30 cellular contexts compared by ENCODE assay signal in the genomic region with DNA sequence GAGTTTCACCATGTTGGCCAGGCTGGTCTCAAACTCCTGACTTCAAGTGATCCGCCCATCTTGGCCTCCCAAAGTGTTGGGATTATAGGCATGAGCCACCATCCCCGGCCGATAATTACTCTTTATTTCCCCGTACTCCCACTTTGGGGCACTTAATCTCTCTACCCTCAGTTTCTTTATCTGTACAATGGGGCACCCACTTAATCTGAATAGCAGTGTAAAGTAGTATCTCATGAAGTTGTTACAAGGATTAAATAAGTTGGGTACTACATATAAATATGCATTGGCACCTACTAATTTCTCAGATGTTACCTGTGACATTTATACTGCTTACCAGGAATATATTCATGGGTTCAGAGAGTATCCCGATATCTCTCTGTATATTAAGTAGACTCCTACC.
"Had no signal": no experiment of that assay in that cellular context is flagged by ENCODE, and none has a peak within 500 bp of the region (broad histone marks: within the 10 kb centered on the region; RNA-seq: fewer than 3 reads in every experiment).

No MANE protein-coding gene starts in this region.

- H2AFZ ChIP-seq: neural progenitor cell, parathyroid adenoma had no signal

- H3K27ac Mint-ChIP-seq: natural killer cell; nephron; neural progenitor cell; progenitor cell of endocrine pancreas; stimulated activated effector memory CD8-positive, alpha-beta T cell treated with anti-CD3 and anti-CD28 coated beads, Interleukin-12 subunit alpha, Interleukin-12 subunit beta, amount 100 ng/mL, for 72 hours; stimulated activated naive B cell treated with anti-CD40 and anti-IgM and Interleukin-4, amounts not matched to agents 10 μg/mL and 1 μg/mL and 100 μg/mL, for 72 hours; stimulated activated naive CD8-positive, alpha-beta T cell treated with anti-CD3 and anti-CD28 coated beads, Interleukin-15, Interleukin-2, amounts not matched to agents 100 ng/mL and 50 ng/mL, for 24 hours had no signal

- ATAC-seq: natural killer cell; psoas muscle; right cardiac atrium; sciatic nerve; stimulated activated effector memory CD8-positive, alpha-beta T cell treated with anti-CD3 and anti-CD28 coated beads, Interleukin-12 subunit alpha, Interleukin-12 subunit beta, amount 100 ng/mL, for 72 hours; stimulated activated naive B cell treated with anti-CD40 and anti-IgM and Interleukin-4, amounts not matched to agents 10 μg/mL and 1 μg/mL and 100 μg/mL, for 72 hours had no signal

- H3K9me3 Mint-ChIP-seq: natural killer cell; nephron; neural progenitor cell; stimulated activated effector memory CD8-positive, alpha-beta T cell treated with anti-CD3 and anti-CD28 coated beads, Interleukin-12 subunit alpha, Interleukin-12 subunit beta, amount 100 ng/mL, for 72 hours; stimulated activated naive B cell treated with anti-CD40 and anti-IgM and Interleukin-4, amounts not matched to agents 10 μg/mL and 1 μg/mL and 100 μg/mL, for 72 hours; stimulated activated naive CD8-positive, alpha-beta T cell treated with anti-CD3 and anti-CD28 coated beads, Interleukin-15, Interleukin-2, amounts not matched to agents 100 ng/mL and 50 ng/mL, for 24 hours had no signal

- H3K36me3 ChIP-seq: ovary had no signal

- H3K27me3 Mint-ChIP-seq: progenitor cell of endocrine pancreas; stimulated activated naive B cell treated with anti-CD40 and anti-IgM and Interleukin-4, amounts not matched to agents 10 μg/mL and 1 μg/mL and 100 μg/mL, for 72 hours; stimulated activated naive CD8-positive, alpha-beta T cell treated with anti-CD3 and anti-CD28 coated beads, Interleukin-15, Interleukin-2, amounts not matched to agents 100 ng/mL and 50 ng/mL, for 24 hours had no signal

- DNase-seq: natural killer cell; occipital lobe; ovary; posterior cingulate gyrus; psoas muscle; right cardiac atrium; spleen; stimulated activated CD4-positive, alpha-beta T cell treated with anti-CD3 and anti-CD28 coated beads, Interleukin-15, amount 100 ng/mL, for 24 hours; stimulated activated CD4-positive, alpha-beta T cell treated with anti-CD3 and anti-CD28 coated beads, Interleukin-2, amount 100 ng/mL, for 24 hours; stimulated activated CD4-positive, alpha-beta T cell treated with anti-CD3 and anti-CD28 coated beads, Interleukin-2, amount 100 ng/mL, for 48 hours; stimulated activated CD4-positive, alpha-beta T cell treated with anti-CD3 and anti-CD28 coated beads, Interleukin-4, amount 100 ng/mL, for 24 hours; stimulated activated naive B cell treated with anti-CD40 and anti-IgM and Interleukin-4, amounts not matched to agents 10 μg/mL and 1 μg/mL and 100 μg/mL, for 72 hours; stimulated activated naive CD4-positive, alpha-beta T cell treated with Interleukin-2 at 50 U/mL for 16 hours; stomach; thyroid gland; trophoblast cell; upper lobe of left lung had no signal

- H3K4me3 ChIP-seq: neural progenitor cell, ovary, psoas muscle, skin epidermis, smooth muscle cell, spleen, stomach, thoracic aorta, thyroid gland, tibial nerve, upper lobe of left lung, vagina had no signal

- H3K27me3 ChIP-seq: neural progenitor cell, ovary, spleen, stomach, thyroid gland, tibial nerve, upper lobe of left lung, vagina had no signal

- H3K4me1 Mint-ChIP-seq: nephron; neural progenitor cell; stimulated activated effector memory CD8-positive, alpha-beta T cell treated with anti-CD3 and anti-CD28 coated beads, Interleukin-12 subunit alpha, Interleukin-12 subunit beta, amount 100 ng/mL, for 72 hours had no signal

- H3K9me3 ChIP-seq: ovary, psoas muscle, spleen, stomach, thoracic aorta, thyroid gland, tibial nerve, upper lobe of left lung, vagina had no signal

- H3K9ac ChIP-seq: neural progenitor cell, parathyroid adenoma had no signal

- H3K4me3 Mint-ChIP-seq: natural killer cell; nephron; neural progenitor cell; stimulated activated effector memory CD8-positive, alpha-beta T cell treated with anti-CD3 and anti-CD28 coated beads, Interleukin-12 subunit alpha, Interleukin-12 subunit beta, amount 100 ng/mL, for 72 hours; stimulated activated naive B cell treated with anti-CD40 and anti-IgM and Interleukin-4, amounts not matched to agents 10 μg/mL and 1 μg/mL and 100 μg/mL, for 72 hours; stimulated activated naive CD8-positive, alpha-beta T cell treated with anti-CD3 and anti-CD28 coated beads, Interleukin-15, Interleukin-2, amounts not matched to agents 100 ng/mL and 50 ng/mL, for 24 hours had no signal

- H3K36me3 Mint-ChIP-seq: natural killer cell had no signal

- H3K27ac ChIP-seq: neural progenitor cell, ovary, parathyroid adenoma, psoas muscle, skin epidermis, spleen, stomach, thoracic aorta, thyroid gland, tibial nerve, upper lobe of left lung, vagina had no signal

- H3K4me1 ChIP-seq: neural progenitor cell, parathyroid adenoma, psoas muscle, spleen, stomach, thyroid gland, tibial nerve, upper lobe of left lung, vagina had no signal

- H3K4me2 ChIP-seq: neural progenitor cell, smooth muscle cell had no signal

- FAIRE-seq: urothelium cell line had no signal
